14 cellular contexts compared by ENCODE assay signal in genomic region chr1:223652436-223652901, GRCh38. TPM values are rescaled to one million over a fixed set of nuclear protein-coding genes. Genes with fewer than 3 reads are reported as not detected.
DNase-seq lines count a peak whose midpoint lies in the region; ATAC-seq and TF ChIP-seq lines count a peak whose summit lies in the region.
"Had no signal": no experiment of that assay in that cellular context is flagged by ENCODE, and none has a peak within 500 bp of the region (broad histone marks: within the 10 kb centered on the region; RNA-seq: fewer than 3 reads in every experiment).

No MANE protein-coding gene starts in this region.

- H4K20me1 ChIP-seq in PC-9 (ENCODE audit: insufficient read depth) (no peaks in the 10 kb centered on the region), osteoblast (ENCODE audit: insufficient read depth, low read length) (no peaks in the 10 kb centered on the region)

- H3K4me3 ChIP-seq in PC-9: no peak overlapping the region
- no peak overlapping the region for H3K4me3 ChIP-seq in ectodermal cell (ENCODE audit: insufficient read depth, low read depth, low read length)
- H3K4me3 ChIP-seq in osteoblast (ENCODE audit: insufficient read depth, low read length): no peak overlapping the region
- H3K4me3 ChIP-seq in BE2C (ENCODE audit: low read depth, low read length): no peak overlapping the region
- H3K4me3 ChIP-seq: right atrium auricular region had no signal

- no peak for ATAC-seq in HG02938 (IDR thresholded peaks at IDR 0.05; ENCODE audit: unreplicated experiment)
- no peak for ATAC-seq in GM18868 (IDR thresholded peaks at IDR 0.05; ENCODE audit: unreplicated experiment)
- ATAC-seq: activated T-helper 17 cell treated with anti-CD3 and anti-CD28 coated beads, Interleukin-2, amount 50 U/mL, for 72 hours had no signal

- H3K9me2 ChIP-seq in PC-9 (ENCODE audit: insufficient read depth): no peaks in the 10 kb centered on the region

- no peaks in the 10 kb centered on the region for H3K9me3 ChIP-seq in PC-9 (ENCODE audit: insufficient read depth, low read depth)
- H3K9me3 ChIP-seq in ectodermal cell (ENCODE audit: control insufficient read depth, low read length): no peaks in the 10 kb centered on the region
- no peaks in the 10 kb centered on the region for H3K9me3 ChIP-seq in osteoblast (ENCODE audit: low read depth, low read length)
- H3K9me3 ChIP-seq in BE2C: no peaks in the 10 kb centered on the region
- H3K9me3 ChIP-seq: right atrium auricular region had no signal

- TF ChIP-seq CTCF in PC-9 (conservative IDR thresholded peaks at IDR 0.05) (no peak), osteoblast (IDR thresholded peaks at IDR 0.05; ENCODE audit: extremely low read depth, low read depth, low read length) (no peak), BE2C (IDR thresholded peaks at IDR 0.05; ENCODE audit: low read depth, low read length) (no peak)

- WGBS in ectodermal cell, 2 experiments: 63% methylated on average over 10 of the region's 10 CpGs

- BruUV-seq in PC-9 (replicated peaks; lab: Mats Ljungman, UMichigan): no TSS peak

- DNase-seq in ELR (ENCODE audit: low read depth): peak; percentile 47
- peak; percentile 51 to 74 for DNase-seq in PC-9
- no peak for DNase-seq in osteoblast (ENCODE audit: insufficient read length, low spot score, missing footprints)
- DNase-seq in superior temporal gyrus (ENCODE audit: extremely low spot score): no peak
- DNase-seq in BE2C: no peak
- DNase-seq: activated CD4-positive, alpha-beta T cell treated with anti-CD3 and anti-CD28 coated beads, Interleukin-2, amount 50 U/mL, for 1 hour; CD4-positive, alpha-beta T cell; NCI-H748 treated with DMSO at 0.1 percent for 48 hours had no signal

- H3F3A ChIP-seq in PC-9 (ENCODE audit: insufficient read depth, low read depth): peaks cover 46% of the 10 kb centered on the region

- H3K4me1 ChIP-seq in PC-9 (replicated peaks; ENCODE audit: insufficient read depth) (peaks cover 58% of the 10 kb centered on the region), ectodermal cell (ENCODE audit: control insufficient read depth, insufficient read depth, low read length) (peaks cover 14% of the 10 kb centered on the region), osteoblast (ENCODE audit: insufficient read depth, low read length) (no peaks in the 10 kb centered on the region), BE2C (no peaks in the 10 kb centered on the region)

- H3K79me2 ChIP-seq in PC-9 (ENCODE audit: low read depth) (peaks cover 73% of the 10 kb centered on the region), osteoblast (ENCODE audit: insufficient read depth, low read length) (no peaks in the 10 kb centered on the region)

- H3K27me3 ChIP-seq in PC-9 (ENCODE audit: insufficient read depth, low read depth): no peaks in the 10 kb centered on the region
- no peaks in the 10 kb centered on the region for H3K27me3 ChIP-seq in ectodermal cell (ENCODE audit: control insufficient read depth, insufficient read depth, low read length, poor library complexity, severe bottlenecking)
- H3K27me3 ChIP-seq in osteoblast (ENCODE audit: insufficient read depth, low read length): peaks cover 40% of the 10 kb centered on the region
- no peaks in the 10 kb centered on the region for H3K27me3 ChIP-seq in BE2C
- H3K27me3 ChIP-seq: right atrium auricular region had no signal

- intact Hi-C loops in PC-9 (cut with micrococcal nuclease; ENCODE audit: unreplicated experiment): no loop called here

- peaks cover 24% of the 10 kb centered on the region for H3K36me3 ChIP-seq in PC-9 (ENCODE audit: low read depth)
- H3K36me3 ChIP-seq in ectodermal cell (ENCODE audit: control insufficient read depth, insufficient read depth, low read length): no peaks in the 10 kb centered on the region
- no peaks in the 10 kb centered on the region for H3K36me3 ChIP-seq in osteoblast (ENCODE audit: insufficient read depth, low read length)
- H3K36me3 ChIP-seq in BE2C: no peaks in the 10 kb centered on the region
- H3K36me3 ChIP-seq: right atrium auricular region had no signal

- CTCF ChIA-PET in PC-9 (lab: Charles Lee): interaction anchor here (0.9 to 1.2 kb wide), 2 partner anchors 20 to 24 kb away, joined by 3 read pairs; no protein-coding TSS in a partner anchor

- H2AFZ ChIP-seq in PC-9 (no peak overlapping the region), osteoblast (ENCODE audit: low read length) (peak overlapping the region; percentile 47)

- peak overlapping the region; percentile 75; the same call in 1 of the 2 replicates for H3K27ac ChIP-seq in PC-9
- peak overlapping the region; percentile 2 for H3K27ac ChIP-seq in ectodermal cell (ENCODE audit: insufficient read depth, low read depth, low read length, poor library complexity, severe bottlenecking)
- no peak overlapping the region for H3K27ac ChIP-seq in osteoblast (ENCODE audit: low read depth, low read length)
- H3K27ac ChIP-seq: right atrium auricular region had no signal

- POLR2A ChIA-PET in PC-9 (lab: Charles Lee; ENCODE audit: unreplicated experiment): interaction anchor here (0.6 kb wide), 1 partner anchor 12 kb away, joined by 3 read pairs; no protein-coding TSS in a partner anchor

- H3K4me2 ChIP-seq in PC-9 (peak overlapping the region; percentile 67), osteoblast (ENCODE audit: insufficient read depth, low read length) (peak overlapping the region; percentile 43)

RNA-seq across cellular contexts. Expression of gene CAPN8, which starts 13.0 kb away (rescaled TPM):
- total RNA-seq in PC-9 (2021) (85.6 and 94.7 TPM in 2 replicates), osteoblast (not detected in 2 replicates)
- 1.1 TPM for polyA plus RNA-seq in ectodermal cell (2013, experiment 1 of 4)
- not detected for polyA plus RNA-seq in ectodermal cell (2013, experiment 2 of 4)
- polyA plus RNA-seq in ectodermal cell (2013, experiment 3 of 4): not detected
- polyA plus RNA-seq in ectodermal cell (2013, experiment 4 of 4): not detected
- not detected for polyA plus RNA-seq in BE2C (2012; ENCODE audit: insufficient read depth, insufficient read length, low read depth)
- total RNA-seq: activated T-helper 17 cell treated with anti-CD3 and anti-CD28 coated beads, Interleukin-2, amount 50 U/mL, for 72 hours; chondrocyte; right atrium auricular region had no signal

RNA-seq across cellular contexts. Expression of gene CAPN2, which starts 59.9 kb away (rescaled TPM):
- total RNA-seq in PC-9 (2021): 376 and 459 TPM in 2 replicates
- 75.2 TPM for polyA plus RNA-seq in ectodermal cell (2013, experiment 1 of 4)
- polyA plus RNA-seq in ectodermal cell (2013, experiment 2 of 4): 74.8 TPM
- 67.2 TPM for polyA plus RNA-seq in ectodermal cell (2013, experiment 3 of 4)
- polyA plus RNA-seq in ectodermal cell (2013, experiment 4 of 4): 75.5 TPM
- 340 and 341 TPM in 2 replicates for total RNA-seq in osteoblast
- 66.5 TPM for polyA plus RNA-seq in BE2C (2012; ENCODE audit: insufficient read depth, insufficient read length, low read depth)

Comparison
In these comparisons a context has a peak if more than half of its experiments do, and no peak if none do; other contexts are left out.
1. DNase-seq: peak in ELR (single experiment) and PC-9 (2 of 2); none in osteoblast (single experiment), superior temporal gyrus (single experiment) and BE2C (single experiment).
2. RNA of gene CAPN8, which starts 13.0 kb away (total RNA-seq): 85.6 to 94.7 TPM in PC-9; not detected in osteoblast; every median in the first group is over 10 times any median in the second.